In genomic region chr16:49596699-49597291, GRCh38 we compare ENCODE assay signal across 13 cellular contexts.
A peak's percentile ranks its signal among the peaks of the same experiment; 100 is the strongest.
DNase-seq lines count a peak whose midpoint lies in the region; TF ChIP-seq lines count a peak whose summit lies in the region.
"Had no signal": no experiment of that assay in that cellular context is flagged by ENCODE, and none has a peak within 500 bp of the region (broad histone marks: within the 10 kb centered on the region; RNA-seq: fewer than 3 reads in every experiment).

No MANE protein-coding gene starts in this region.

- H3K27me3 ChIP-seq in HUES6 (ENCODE audit: control insufficient read depth, insufficient read depth, low read length) (no peaks in the 10 kb centered on the region), skeletal muscle tissue (ENCODE audit: control insufficient read depth in 3 of 3, insufficient read depth in 3 of 3, low read length in 3 of 3) (no peaks in the 10 kb centered on the region)

- H3K4me1 ChIP-seq in HUES6 (ENCODE audit: control insufficient read depth, insufficient read depth, low read length): peaks cover 39% of the 10 kb centered on the region
- H3K4me1 ChIP-seq in skeletal muscle tissue (ENCODE audit: control insufficient read depth in 3 of 3, insufficient read depth in 3 of 3, low read length in 3 of 3): peaks cover 15 to 45% (median 25%) of the 10 kb centered on the region in 3 donors

- H3K9me3 ChIP-seq in HUES6 (ENCODE audit: control insufficient read depth, insufficient read depth, low read depth, low read length) (no peaks in the 10 kb centered on the region), skeletal muscle tissue (ENCODE audit: control insufficient read depth in 3 of 3, low read length in 3 of 3) (no peaks in the 10 kb centered on the region)
- H3K9me3 ChIP-seq: mucosa of descending colon had no signal

- in situ Hi-C loops in astrocyte of the cerebellum (cut with HindIII; ENCODE audit: low sequenced_read_pairs): no loop called here

- no peak overlapping the region; the same call in 1 of the 2 replicates for H3K27ac ChIP-seq in HUES6 (ENCODE audit: low read depth, low read length)
- no peak overlapping the region for H3K27ac ChIP-seq in skeletal muscle tissue (ENCODE audit: low read depth, low read length)

- peak; percentile 61 for DNase-seq in astrocyte of the cerebellum (ENCODE audit: low read depth)
- DNase-seq in islet precursor cell: peak; percentile 54
- DNase-seq in NCI-H2107 (lab: John Stamatoyannopoulos, UW): no peak
- no peak for DNase-seq in cortex of kidney (lab: John Stamatoyannopoulos, UW)
- DNase-seq in AML-193 (lab: John Stamatoyannopoulos, UW): no peak
- DNase-seq in NCI-H146 (lab: John Stamatoyannopoulos, UW): no peak
- DNase-seq: C1 segment of cervical spinal cord; cerebellar nuclear complex; mucosa of descending colon; NCI-H1048; stimulated activated naive CD8-positive, alpha-beta T cell treated with anti-CD3 and anti-CD28 coated beads, Interleukin-15, amount 100 ng/mL, for 72 hours had no signal

- H3K9ac ChIP-seq in HUES6 (ENCODE audit: low read length): peak overlapping the region; percentile 14
- peak overlapping the region in 2 of 3 donors; percentile 0 to 24 for H3K9ac ChIP-seq in skeletal muscle tissue (ENCODE audit: low read depth in 1 of 3, low read length in 3 of 3)

- H3K4me3 ChIP-seq in HUES6 (ENCODE audit: low read depth, low read length) (no peak overlapping the region), astrocyte of the cerebellum (ENCODE audit: low read depth, low read length) (no peak overlapping the region), skeletal muscle tissue (ENCODE audit: low read length in 3 of 3) (peak overlapping the region in 2 of 3 donors; percentile 9 to 41)
- H3K4me3 ChIP-seq: mucosa of descending colon had no signal

- no peak for TF ChIP-seq CTCF in astrocyte of the cerebellum (IDR thresholded peaks at IDR 0.05; ENCODE audit: low read depth, low read length, missing control alignments)

- H3K36me3 ChIP-seq in HUES6 (ENCODE audit: control insufficient read depth, insufficient read depth, low read length) (no peaks in the 10 kb centered on the region), skeletal muscle tissue (ENCODE audit: control insufficient read depth in 3 of 3, insufficient read depth in 3 of 3, low read length in 3 of 3) (peaks cover 0 to 2% (median 0%) of the 10 kb centered on the region in 3 donors)

Comparison
In these comparisons a context has a peak if more than half of its experiments do, and no peak if none do; other contexts are left out.
1. H3K4me3 ChIP-seq: peak in skeletal muscle tissue (2 of 3); none in HUES6 (single experiment) and astrocyte of the cerebellum (single experiment).
2. DNase-seq: peak in astrocyte of the cerebellum (single experiment) and islet precursor cell (single experiment); none in NCI-H2107 (single experiment), cortex of kidney (single experiment), AML-193 (0 of 2) and NCI-H146 (single experiment).